20 cellular contexts compared by ENCODE assay signal in the genomic region with DNA sequence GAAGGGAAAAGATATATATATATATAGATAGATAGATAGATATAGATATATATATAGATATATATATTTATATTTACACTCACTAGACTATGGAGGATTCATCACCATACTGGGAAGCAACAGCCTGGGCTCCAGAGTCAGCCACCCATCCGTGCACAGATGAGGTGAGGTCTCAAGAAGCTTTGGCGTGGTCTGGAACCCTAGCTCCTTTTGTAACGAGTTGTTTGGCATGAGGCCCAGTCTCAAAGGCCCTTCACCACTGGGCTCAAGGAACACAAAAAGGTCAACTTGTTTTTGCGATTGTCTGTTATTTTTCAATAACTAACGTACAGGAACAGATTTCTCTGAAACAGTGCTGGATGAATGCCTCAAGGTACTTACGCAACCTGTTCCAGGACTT.
"Had no signal": no experiment of that assay in that cellular context is flagged by ENCODE, and none has a peak within 500 bp of the region (broad histone marks: within the 10 kb centered on the region; RNA-seq: fewer than 3 reads in every experiment).

No MANE protein-coding gene starts in this region.

- DNase-seq: natural killer cell; occipital lobe; ovary; psoas muscle; right cardiac atrium; right lobe of liver; sigmoid colon; small intestine; stimulated activated CD4-positive, alpha-beta T cell treated with anti-CD3 and anti-CD28 coated beads, Interleukin-15, amount 100 ng/mL, for 24 hours; stimulated activated CD4-positive, alpha-beta T cell treated with anti-CD3 and anti-CD28 coated beads, Interleukin-2, amount 100 ng/mL, for 24 hours; stimulated activated CD4-positive, alpha-beta T cell treated with anti-CD3 and anti-CD28 coated beads, Interleukin-2, amount 100 ng/mL, for 48 hours; stimulated activated CD4-positive, alpha-beta T cell treated with anti-CD3 and anti-CD28 coated beads, Interleukin-4, amount 100 ng/mL, for 24 hours; stimulated activated naive B cell treated with anti-CD40 and anti-IgM and Interleukin-4, amounts not matched to agents 10 μg/mL and 1 μg/mL and 100 μg/mL, for 72 hours; stimulated activated naive CD4-positive, alpha-beta T cell treated with Interleukin-2 at 50 U/mL for 16 hours; stomach; tibial artery; transverse colon; upper lobe of right lung; uterus had no signal

- ATAC-seq: natural killer cell; psoas muscle; right cardiac atrium; right lobe of liver; stimulated activated effector memory CD8-positive, alpha-beta T cell treated with anti-CD3 and anti-CD28 coated beads, Interleukin-12 subunit alpha, Interleukin-12 subunit beta, amount 100 ng/mL, for 72 hours; stimulated activated naive B cell treated with anti-CD40 and anti-IgM and Interleukin-4, amounts not matched to agents 10 μg/mL and 1 μg/mL and 100 μg/mL, for 72 hours; upper lobe of right lung had no signal
